Comparison of ENCODE assay signal across 11 cellular contexts in the genomic region with DNA sequence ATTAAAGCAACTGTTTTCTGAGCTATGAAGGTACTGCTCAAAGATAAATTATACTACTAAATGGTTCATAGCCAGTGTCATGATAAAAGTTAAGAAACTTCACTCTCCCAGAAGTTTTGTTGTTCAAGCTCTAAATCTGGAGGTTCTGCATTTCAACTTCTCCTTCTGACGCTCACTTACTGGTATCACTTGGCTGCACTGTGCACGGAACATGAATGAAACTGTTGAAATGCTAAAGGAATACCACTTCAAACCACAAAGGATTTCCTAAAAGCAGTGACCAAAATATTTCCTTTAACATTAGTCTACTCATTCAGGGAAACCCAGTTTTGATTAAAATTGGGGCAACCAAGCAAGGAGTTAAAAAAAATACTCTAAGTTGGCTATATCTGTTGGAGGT.
DNase-seq lines count a peak whose midpoint lies in the region; ATAC-seq and TF ChIP-seq lines count a peak whose summit lies in the region.
"Had no signal": no experiment of that assay in that cellular context is flagged by ENCODE, and none has a peak within 500 bp of the region (broad histone marks: within the 10 kb centered on the region; RNA-seq: fewer than 3 reads in every experiment).

No MANE protein-coding gene starts in this region.

- H3K4me3 ChIP-seq in BLaER1: no peak overlapping the region
- H3K4me3 ChIP-seq in left lung: no peak overlapping the region

- H3K9me3 ChIP-seq in BLaER1 (no peaks in the 10 kb centered on the region), left lung (no peaks in the 10 kb centered on the region)

- no peak overlapping the region for H3K27ac ChIP-seq in BLaER1
- peak overlapping the region; percentile 13 to 75 for H3K27ac ChIP-seq in left lung
- no peak overlapping the region for H3K27ac ChIP-seq in foreskin keratinocyte

- H3K36me3 ChIP-seq in BLaER1 (peaks cover 28% of the 10 kb centered on the region), left lung (no peaks in the 10 kb centered on the region)

- peaks cover 46% of the 10 kb centered on the region for H3K4me1 ChIP-seq in BLaER1
- peaks cover 34 to 84% of the 10 kb centered on the region in 2 donors for H3K4me1 ChIP-seq in left lung
- H3K4me1 ChIP-seq in foreskin keratinocyte: peaks cover 27% of the 10 kb centered on the region

- ATAC-seq in HG02852 (IDR thresholded peaks at IDR 0.05; ENCODE audit: unreplicated experiment) (peak; percentile 57), left lung (peak; percentile 70), HG03025 (IDR thresholded peaks at IDR 0.05; ENCODE audit: low FRiP score, unreplicated experiment) (no peak), foreskin keratinocyte (no peak)

- DNase-seq in UCSD-AML1 (lab: John Stamatoyannopoulos, UW; ENCODE audit: unreplicated experiment) (peak; percentile 8), left lung (no peak), T1000 (lab: John Stamatoyannopoulos, UW) (no peak), foreskin keratinocyte (no peak)
- DNase-seq in effector CD4-positive, alpha-beta T cell: no peak
- DNase-seq: activated T-cell treated with anti-CD3 and anti-CD28 coated beads, Interleukin-2, amount 50 U/mL, for 48 hours; CD4-positive, CD25-positive, alpha-beta regulatory T cell; left cardiac atrium had no signal

- H3K27me3 ChIP-seq in BLaER1: no peaks in the 10 kb centered on the region
- no peaks in the 10 kb centered on the region for H3K27me3 ChIP-seq in left lung
- H3K27me3 ChIP-seq in foreskin keratinocyte: no peaks in the 10 kb centered on the region

- intact Hi-C loops in left lung (cut with DNase I): no loop called here

- no peak overlapping the region for H3K9ac ChIP-seq in BLaER1

- peaks cover 100% of the 10 kb centered on the region for H4K20me1 ChIP-seq in BLaER1

- TF ChIP-seq CTCF in left lung (IDR thresholded peaks at IDR 0.05): no peak
- no peak for TF ChIP-seq CTCF in foreskin keratinocyte (conservative IDR thresholded peaks at IDR 0.05)

- H3K4me2 ChIP-seq in BLaER1: peak overlapping the region; percentile 50

Comparison
In these comparisons a context has a peak if more than half of its experiments do, and no peak if none do; other contexts are left out.
1. H3K27ac ChIP-seq: peak in left lung (2 of 2); none in BLaER1 (single experiment) and foreskin keratinocyte (single experiment).
2. ATAC-seq: peak in HG02852 (single experiment) and left lung (single experiment); none in HG03025 (single experiment) and foreskin keratinocyte (single experiment).